Comparison of ENCODE assay signal across 2 cellular contexts in the genomic region with DNA sequence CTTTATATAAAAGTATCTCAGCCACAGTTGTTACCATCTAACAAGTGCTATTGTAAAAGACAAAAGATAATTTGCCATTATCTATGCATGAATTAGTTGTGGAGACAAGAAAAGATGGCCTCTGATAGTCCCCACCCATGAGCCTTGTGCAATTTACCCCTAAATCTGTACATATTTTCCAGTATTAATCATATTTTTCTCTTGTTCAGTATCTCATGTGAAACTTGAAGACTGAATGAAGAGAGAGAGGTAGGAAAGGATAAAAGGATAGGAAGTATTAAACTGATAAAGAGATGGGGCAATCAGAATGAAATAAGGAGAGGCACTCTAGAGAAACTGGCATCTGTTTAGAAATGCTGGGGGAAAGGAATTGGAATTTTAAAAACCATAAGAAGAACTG.
TF ChIP-seq lines count a peak whose summit lies in the region.

No MANE protein-coding gene starts in this region.

TF ChIP-seq in SK-N-SH, 30 proteins besides CTCF, POLR2A, EP300 and RAD21 (continued from another document):
- no peak for TF ChIP-seq NFIC (IDR thresholded peaks at IDR 0.05; ENCODE audit: borderline replicate concordance)
TF ChIP-seq in SK-N-SH: peak in this region for 0.

TF ChIP-seq in SK-N-SH treated with all-trans-retinoic acid at 6 μM for 48 hours, 23 proteins besides CTCF, POLR2A, EP300 and RAD21 (continued from another document):
- TF ChIP-seq, protein P1, sequence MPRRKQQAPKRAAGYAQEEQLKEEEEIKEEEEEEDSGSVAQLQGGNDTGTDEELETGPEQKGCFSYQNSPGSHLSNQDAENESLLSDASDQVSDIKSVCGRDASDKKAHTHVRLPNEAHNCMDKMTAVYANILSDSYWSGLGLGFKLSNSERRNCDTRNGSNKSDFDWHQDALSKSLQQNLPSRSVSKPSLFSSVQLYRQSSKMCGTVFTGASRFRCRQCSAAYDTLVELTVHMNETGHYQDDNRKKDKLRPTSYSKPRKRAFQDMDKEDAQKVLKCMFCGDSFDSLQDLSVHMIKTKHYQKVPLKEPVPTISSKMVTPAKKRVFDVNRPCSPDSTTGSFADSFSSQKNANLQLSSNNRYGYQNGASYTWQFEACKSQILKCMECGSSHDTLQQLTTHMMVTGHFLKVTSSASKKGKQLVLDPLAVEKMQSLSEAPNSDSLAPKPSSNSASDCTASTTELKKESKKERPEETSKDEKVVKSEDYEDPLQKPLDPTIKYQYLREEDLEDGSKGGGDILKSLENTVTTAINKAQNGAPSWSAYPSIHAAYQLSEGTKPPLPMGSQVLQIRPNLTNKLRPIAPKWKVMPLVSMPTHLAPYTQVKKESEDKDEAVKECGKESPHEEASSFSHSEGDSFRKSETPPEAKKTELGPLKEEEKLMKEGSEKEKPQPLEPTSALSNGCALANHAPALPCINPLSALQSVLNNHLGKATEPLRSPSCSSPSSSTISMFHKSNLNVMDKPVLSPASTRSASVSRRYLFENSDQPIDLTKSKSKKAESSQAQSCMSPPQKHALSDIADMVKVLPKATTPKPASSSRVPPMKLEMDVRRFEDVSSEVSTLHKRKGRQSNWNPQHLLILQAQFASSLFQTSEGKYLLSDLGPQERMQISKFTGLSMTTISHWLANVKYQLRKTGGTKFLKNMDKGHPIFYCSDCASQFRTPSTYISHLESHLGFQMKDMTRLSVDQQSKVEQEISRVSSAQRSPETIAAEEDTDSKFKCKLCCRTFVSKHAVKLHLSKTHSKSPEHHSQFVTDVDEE (CRISPR knock-in tag; IDR thresholded peaks at IDR 0.05) = no peak
- TF ChIP-seq TOX (CRISPR knock-in tag; IDR thresholded peaks at IDR 0.05; ENCODE audit: borderline replicate concordance) = no peak
- TF ChIP-seq ISL1 (CRISPR knock-in tag; IDR thresholded peaks at IDR 0.05) = no peak
- no peak for TF ChIP-seq ESRRG (CRISPR knock-in tag; IDR thresholded peaks at IDR 0.05)
- TF ChIP-seq CSDC2 (CRISPR knock-in tag; IDR thresholded peaks at IDR 0.05) = no peak
